Comparison of ENCODE assay signal across 11 cellular contexts in genomic region chr2:97761192-97761591, GRCh38. TPM values are rescaled to one million over a fixed set of nuclear protein-coding genes. Genes with fewer than 3 reads are reported as not detected.
DNase-seq lines count a peak whose midpoint lies in the region; ATAC-seq, FAIRE-seq and TF ChIP-seq lines count a peak whose summit lies in the region.
"Had no signal": no experiment of that assay in that cellular context is flagged by ENCODE, and none has a peak within 500 bp of the region (broad histone marks: within the 10 kb centered on the region; RNA-seq: fewer than 3 reads in every experiment).

No MANE protein-coding gene starts in this region.

- H3K36me3 ChIP-seq in GM12878 (ENCODE audit: control insufficient read depth in 2 of 2, insufficient read depth in 2 of 2, low read length in 1 of 2) (peaks cover 19 to 37% of the 10 kb centered on the region in 2 experiments), psoas muscle (ENCODE audit: insufficient read depth in 1 of 2, low read depth in 1 of 2) (peaks cover 2 to 99% of the 10 kb centered on the region in 2 donors)

- in situ Hi-C loops in GM12878 (cut with MboI) = no loop called here

- H3K4me3 ChIP-seq in GM12878 (no peak overlapping the region), psoas muscle (no peak overlapping the region)
- H3K4me3 ChIP-seq: breast epithelium had no signal

- RAD21 ChIA-PET in GM12878 (lab: Charles Lee; ENCODE audit: unreplicated experiment) = no interaction called here

- 94% methylated on average over 20 of the region's 23 CpGs for WGBS in GM12878 (ENCODE audit: insufficient coverage, insufficient replicate concordance, low lambda C conversion rate, missing lambda C conversion rate)
- 81 to 84% (median 84%) methylated on average over 21 to 23 of the region's 23 CpGs for WGBS in psoas muscle, 3 donors

- SMC1A ChIA-PET in GM12878 (lab: Charles Lee; ENCODE audit: uncharacterized antibody, unreplicated experiment) = no interaction called here

- H3K9me3 ChIP-seq in GM12878 (replicated peaks; ENCODE audit: control insufficient read depth, insufficient read depth, low read length) (no peaks in the 10 kb centered on the region), psoas muscle (no peaks in the 10 kb centered on the region)
- H3K9me3 ChIP-seq: breast epithelium had no signal

- peak overlapping the region; percentile 29; the same call in 1 of the 2 replicates for H2AFZ ChIP-seq in GM12878 (ENCODE audit: control insufficient read depth, low read depth, low read length)

- no peak for TF ChIP-seq EP300 in GM12878 (IDR thresholded peaks at IDR 0.05; ENCODE audit: borderline replicate concordance in 1 of 2, control insufficient read depth in 1 of 2, low read depth in 2 of 2, low read length in 2 of 2)

- DNase-seq in CMK (ENCODE audit: low read depth) (peak; percentile 18), GM12878 (ENCODE audit: low read depth, low spot score) (no peak), cortex of kidney (lab: John Stamatoyannopoulos, UW) (no peak), psoas muscle (no peak), medulla oblongata (ENCODE audit: extremely low spot score) (no peak)
- peak; percentile 81 for DNase-seq in activated CD8-positive, alpha-beta memory T cell treated with anti-CD3 and anti-CD28 coated beads for 24 hours
- DNase-seq in stimulated activated CD4-positive, alpha-beta T cell treated with anti-CD3 and anti-CD28 coated beads, Interleukin-4, amount 100 ng/mL, for 1 hour = peak; percentile 58
- DNase-seq: MV-4-11 had no signal

- no peak overlapping the region for H3K4me2 ChIP-seq in GM12878 (ENCODE audit: control insufficient read depth, insufficient read depth)

- H3K4me1 ChIP-seq in GM12878 (ENCODE audit: control insufficient read depth, insufficient read depth, low read length) (no peaks in the 10 kb centered on the region), psoas muscle (peaks cover 5% of the 10 kb centered on the region)
- H3K4me1 ChIP-seq: breast epithelium had no signal

- no peaks in the 10 kb centered on the region for H3K79me2 ChIP-seq in GM12878 (ENCODE audit: control insufficient read depth, insufficient read depth, low read length)

- POLR2A ChIA-PET in GM12878 (lab: Charles Lee) = no interaction called here

- ATAC-seq in GM12878 (no peak), psoas muscle (no peak), HG02588 (IDR thresholded peaks at IDR 0.05; ENCODE audit: unreplicated experiment) (no peak)

- TF ChIP-seq RAD21 in GM12878 (IDR thresholded peaks at IDR 0.05; ENCODE audit: insufficient read depth, low read depth, low read length) = no peak

- H4K20me1 ChIP-seq in GM12878 (ENCODE audit: control insufficient read depth, insufficient read depth) = no peaks in the 10 kb centered on the region

- no peak for TF ChIP-seq CTCF in GM12878 (IDR thresholded peaks at IDR 0.05 in 2 of 3, conservative IDR thresholded peaks at IDR 0.05 in 1 of 3; ENCODE audit: control insufficient read depth in 2 of 3, extremely low read depth in 1 of 3, insufficient read depth in 1 of 3, low read depth in 3 of 3, low read length in 3 of 3)
- no peak for TF ChIP-seq CTCF in psoas muscle (IDR thresholded peaks at IDR 0.05)

- BruUV-seq in GM12878 (replicated peaks; lab: Mats Ljungman, UMichigan) = no TSS peak

- TF ChIP-seq POLR2A in GM12878 (IDR thresholded peaks at IDR 0.05; ENCODE audit: low read depth, low read length) = no peak; the same call in 1 of the 2 replicates

- no peak for FAIRE-seq in GM12878 (lab: Jason Lieb, UNC)
- FAIRE-seq: TTC549 had no signal

- H3K27me3 ChIP-seq in GM12878 (replicated peaks in 1 of 2; ENCODE audit: control insufficient read depth in 2 of 2, insufficient read depth in 2 of 2, low read length in 1 of 2) (no peaks in the 10 kb centered on the region), psoas muscle (ENCODE audit: insufficient read depth in 3 of 3, low read length in 2 of 3) (no peaks in the 10 kb centered on the region)
- H3K27me3 ChIP-seq: breast epithelium had no signal

- CTCF ChIA-PET in GM12878 (lab: Yijun Ruan, JAX) = no interaction called here

- no peak overlapping the region for H3K27ac ChIP-seq in GM12878 (ENCODE audit: control insufficient read depth, insufficient read depth)
- H3K27ac ChIP-seq in psoas muscle = no peak overlapping the region
- H3K27ac ChIP-seq: breast epithelium had no signal

- H3K9ac ChIP-seq in GM12878 (ENCODE audit: control insufficient read depth, insufficient read depth, low read length) = no peak overlapping the region

- intact Hi-C loops in GM12878 (cut with micrococcal nuclease; ENCODE audit: unreplicated experiment) (no loop called here), psoas muscle (cut with DNase I) (no loop called here)

TF ChIP-seq in GM12878, 131 proteins besides CTCF, POLR2A, EP300 and RAD21:
- no peak for TF ChIP-seq STAT3 (IDR thresholded peaks at IDR 0.05; ENCODE audit: low read depth, low read length)
- peak; percentile 37; the same call in 1 of the 2 replicates for TF ChIP-seq GABPA (IDR thresholded peaks at IDR 0.05; ENCODE audit: low read depth)

RNA-seq across cellular contexts. Expression of gene ZAP70, which starts 47.8 kb away (rescaled TPM):
- 0.90 and 2.2 TPM in 2 replicates for total RNA-seq in GM12878 (2013; cell fraction: nucleolus; rRNA removed)
- 1.9 and 2.1 TPM in 2 replicates for total RNA-seq in GM12878 (2014; rRNA removed)
- 0.89 and 0.97 TPM in 2 replicates for total RNA-seq in GM12878 (2014; rRNA removed; fragmentation: Illumina TruSeq; extraction: Trizol)
- 2.5 and 2.9 TPM in 2 replicates for total RNA-seq in GM12878 (2021)
- 0.80 TPM for polyA plus RNA-seq in GM12878 (2011; ENCODE audit: low read depth)
- 0.18 TPM in 1 of 2 replicates, not detected in the other for polyA plus RNA-seq in GM12878 (2011; rRNA removed)
- 0.09 and 0.15 TPM in 2 replicates for polyA plus RNA-seq in GM12878 (2011; cell fraction: cytosol; rRNA removed)
- polyA plus RNA-seq in GM12878 (2011; cell fraction: nucleus; rRNA removed) = 1.3 TPM in 2 replicates
- 0.81 and 1.4 TPM in 2 replicates for polyA plus RNA-seq in GM12878 (2012)
- polyA plus RNA-seq in GM12878 (2014; fragmentation: Illumina TruSeq; extraction: Trizol) = 0.37 and 0.46 TPM in 2 replicates
- polyA plus RNA-seq in GM12878 (2014; fragmentation: Nextera tagmentation; extraction: Ambion mirVana) = under 1 TPM in 1 of 2 experiments, not detected in 1; 0.20 TPM
- 2.4 and 2.9 TPM in 2 replicates for polyA plus RNA-seq in GM12878 (2014; rRNA removed)
- 1 to 10 TPM; 1.2 to 2.3 TPM for polyA plus RNA-seq in GM12878 (2016; fragmentation: Nextera tagmentation; extraction: Ambion mirVana)
- not detected in 2 replicates for polyA minus RNA-seq in GM12878 (2011; rRNA and poly(A)+ RNA removed)
- not detected in 2 replicates for polyA minus RNA-seq in GM12878 (2011; cell fraction: cytosol; rRNA and poly(A)+ RNA removed)
- polyA minus RNA-seq in GM12878 (2011; cell fraction: nucleus; rRNA and poly(A)+ RNA removed) = not detected in 2 replicates
- 1 to 10 TPM in 1 of 4 donors, under 1 TPM in 3; 0.48 to 1.2 (median 0.84) TPM for total RNA-seq in psoas muscle
- polyA plus RNA-seq in psoas muscle = under 1 TPM; 0.40 to 0.94 (median 0.42) TPM

Comparison
In these comparisons a context has a peak if more than half of its experiments do, and no peak if none do; other contexts are left out.
1. DNase-seq: peak in CMK (single experiment), activated CD8-positive, alpha-beta memory T cell treated with anti-CD3 and anti-CD28 coated beads for 24 hours (single experiment) and stimulated activated CD4-positive, alpha-beta T cell treated with anti-CD3 and anti-CD28 coated beads, Interleukin-4, amount 100 ng/mL, for 1 hour (single experiment); none in GM12878 (single experiment), cortex of kidney (single experiment), psoas muscle (0 of 2) and medulla oblongata (single experiment).